Comparison of ENCODE assay signal across 27 cellular contexts in genomic region chr2:46075848-46076247, GRCh38.
DNase-seq lines count a peak whose midpoint lies in the region; ATAC-seq and TF ChIP-seq lines count a peak whose summit lies in the region.
"Had no signal": no experiment of that assay in that cellular context is flagged by ENCODE, and none has a peak within 500 bp of the region (broad histone marks: within the 10 kb centered on the region; RNA-seq: fewer than 3 reads in every experiment).

No MANE protein-coding gene starts in this region.

- H3K79me2 ChIP-seq in GM23338 (replicated peaks; ENCODE audit: insufficient read depth): no peaks in the 10 kb centered on the region

- TF ChIP-seq CTCF in WI38 (IDR thresholded peaks at IDR 0.05; ENCODE audit: low read depth, low read length): no peak
- no peak for TF ChIP-seq CTCF in upper lobe of right lung (IDR thresholded peaks at IDR 0.05)
- no peak for TF ChIP-seq CTCF in GM23338 (conservative IDR thresholded peaks at IDR 0.05; ENCODE audit: low read depth in 2 of 2)

- intact Hi-C loops in upper lobe of right lung (cut with DNase I): no loop called here

- no peaks in the 10 kb centered on the region for H3K27me3 Mint-ChIP-seq in activated T-cell treated with anti-CD3 and anti-CD28 coated beads, Interleukin-2, amount 50 U/mL, for 72 hours (ENCODE audit: low read depth)
- H3K27me3 Mint-ChIP-seq in GM23338 (ENCODE audit: insufficient read depth, low read depth, poor library complexity): peaks cover 2% of the 10 kb centered on the region
- H3K27me3 Mint-ChIP-seq: activated B cell treated with CpG ODN at 0.5 μM for 24 hours; activated CD8-positive, alpha-beta T cell treated with anti-CD3 and anti-CD28 coated beads for 36 hours; central memory CD8-positive, alpha-beta T cell; stimulated activated naive CD8-positive, alpha-beta T cell treated with anti-CD3 and anti-CD28 coated beads, Interleukin-15, Interleukin-2, amounts not matched to agents 100 ng/mL and 50 ng/mL, for 24 hours had no signal

- H3K4me3 Mint-ChIP-seq in activated T-cell treated with anti-CD3 and anti-CD28 coated beads, Interleukin-2, amount 50 U/mL, for 72 hours: no peak overlapping the region
- no peak overlapping the region for H3K4me3 Mint-ChIP-seq in GM23338
- H3K4me3 Mint-ChIP-seq: activated B cell treated with CpG ODN at 0.5 μM for 24 hours; activated CD8-positive, alpha-beta T cell treated with anti-CD3 and anti-CD28 coated beads for 36 hours; central memory CD8-positive, alpha-beta T cell; neural progenitor cell; stimulated activated naive CD8-positive, alpha-beta T cell treated with anti-CD3 and anti-CD28 coated beads, Interleukin-15, Interleukin-2, amounts not matched to agents 100 ng/mL and 50 ng/mL, for 24 hours had no signal

- peaks cover 16% of the 10 kb centered on the region for H3K4me1 ChIP-seq in upper lobe of right lung
- H3K4me1 ChIP-seq in GM23338 (ENCODE audit: insufficient read depth): peaks cover 9% of the 10 kb centered on the region
- H3K4me1 ChIP-seq: psoas muscle had no signal

- no peaks in the 10 kb centered on the region for H3K36me3 ChIP-seq in upper lobe of right lung
- no peaks in the 10 kb centered on the region for H3K36me3 ChIP-seq in GM23338 (ENCODE audit: insufficient read depth)
- H3K36me3 ChIP-seq: neural progenitor cell, SJCRH30, spleen, tibial nerve had no signal

- H3F3A ChIP-seq in GM23338 (replicated peaks; ENCODE audit: low read depth): no peaks in the 10 kb centered on the region

- H3K9me3 ChIP-seq in upper lobe of right lung: no peaks in the 10 kb centered on the region
- H3K9me3 ChIP-seq: BLaER1, psoas muscle, SJCRH30, spleen, tibial nerve had no signal

- no peak for ATAC-seq in activated T-cell treated with anti-CD3 and anti-CD28 coated beads, Interleukin-2, amount 50 U/mL, for 72 hours (replicated peaks in 1 of 2)
- no peak for ATAC-seq in upper lobe of right lung
- ATAC-seq in GM23338: no peak
- ATAC-seq in GM19395 (IDR thresholded peaks at IDR 0.05; ENCODE audit: unreplicated experiment): no peak
- ATAC-seq: activated CD8-positive, alpha-beta T cell treated with anti-CD3 and anti-CD28 coated beads for 36 hours; left cardiac atrium; psoas muscle had no signal

- peak overlapping the region; percentile 55 for H3K27ac ChIP-seq in upper lobe of right lung
- H3K27ac ChIP-seq in GM23338 (ENCODE audit: low read depth): no peak overlapping the region
- H3K27ac ChIP-seq: BLaER1, neural progenitor cell, psoas muscle, SJCRH30 had no signal

- H3K9me3 Mint-ChIP-seq in activated T-cell treated with anti-CD3 and anti-CD28 coated beads, Interleukin-2, amount 50 U/mL, for 72 hours: no peaks in the 10 kb centered on the region
- no peaks in the 10 kb centered on the region for H3K9me3 Mint-ChIP-seq in GM23338
- H3K9me3 Mint-ChIP-seq: activated B cell treated with CpG ODN at 0.5 μM for 24 hours; activated CD8-positive, alpha-beta T cell treated with anti-CD3 and anti-CD28 coated beads for 36 hours; central memory CD8-positive, alpha-beta T cell; neural progenitor cell; stimulated activated naive CD8-positive, alpha-beta T cell treated with anti-CD3 and anti-CD28 coated beads, Interleukin-15, Interleukin-2, amounts not matched to agents 100 ng/mL and 50 ng/mL, for 24 hours had no signal

- no peak overlapping the region for H3K4me2 ChIP-seq in GM23338
- H3K4me2 ChIP-seq: BLaER1, neural progenitor cell had no signal

- no peak for DNase-seq in activated T-cell treated with anti-CD3 and anti-CD28 coated beads, Interleukin-2, amount 50 U/mL, for 72 hours
- no peak for DNase-seq in activated T-cell treated with anti-CD3 and anti-CD28 coated beads, Interleukin-2, amount 50 U/mL, for 1 hour
- peak; percentile 63 for DNase-seq in kidney tubule cell (ENCODE audit: low spot score)
- DNase-seq in upper lobe of right lung: no peak
- no peak for DNase-seq in T-helper 1 cell
- DNase-seq in GM23338 (ENCODE audit: low spot score): no peak
- DNase-seq: 8988T; activated B cell treated with CpG ODN at 0.5 μM for 24 hours; activated CD8-positive, alpha-beta T cell treated with anti-CD3 and anti-CD28 coated beads for 36 hours; activated naive CD4-positive, alpha-beta T cell treated with Interleukin-2 at 50 U/mL for 16 hours; anterior cingulate cortex; erythroblast; left cardiac atrium; MM.1S; NCI-H2171 treated with DMSO at 0.1 percent for 48 hours; NCI-H748 treated with DMSO at 0.1 percent for 48 hours; psoas muscle; SJCRH30; spleen; stimulated activated CD4-positive, alpha-beta T cell treated with anti-CD3 and anti-CD28 coated beads, Interleukin-4, amount 100 ng/mL, for 24 hours had no signal

- H4K20me1 ChIP-seq in GM23338 (replicated peaks; ENCODE audit: insufficient read depth): no peaks in the 10 kb centered on the region
- H4K20me1 ChIP-seq: BLaER1 had no signal

- H3K27me3 ChIP-seq in upper lobe of right lung (no peaks in the 10 kb centered on the region), GM23338 (ENCODE audit: insufficient read depth) (no peaks in the 10 kb centered on the region)
- H3K27me3 ChIP-seq: BLaER1, neural progenitor cell, SJCRH30, spleen, tibial nerve had no signal

- peaks cover 7% of the 10 kb centered on the region; the same call in 1 of the 2 replicates for H3K9me2 ChIP-seq in GM23338 (ENCODE audit: insufficient read depth)

- peaks cover 47% of the 10 kb centered on the region for H3K4me1 Mint-ChIP-seq in activated T-cell treated with anti-CD3 and anti-CD28 coated beads, Interleukin-2, amount 50 U/mL, for 72 hours (ENCODE audit: low read depth)
- peaks cover 15% of the 10 kb centered on the region for H3K4me1 Mint-ChIP-seq in GM23338
- H3K4me1 Mint-ChIP-seq: activated B cell treated with CpG ODN at 0.5 μM for 24 hours had no signal

- H3K4me3 ChIP-seq in WI38 (ENCODE audit: low read depth, low read length) (peak overlapping the region; percentile 1; the same call in 1 of the 2 replicates), upper lobe of right lung (peak overlapping the region; percentile 12), GM23338 (no peak overlapping the region)
- H3K4me3 ChIP-seq: BLaER1, neural progenitor cell, psoas muscle, SJCRH30, spleen, tibial nerve had no signal

- H3K27ac Mint-ChIP-seq in activated T-cell treated with anti-CD3 and anti-CD28 coated beads, Interleukin-2, amount 50 U/mL, for 72 hours: peak overlapping the region; percentile 36
- no peak overlapping the region for H3K27ac Mint-ChIP-seq in GM23338
- H3K27ac Mint-ChIP-seq: activated B cell treated with CpG ODN at 0.5 μM for 24 hours; activated CD8-positive, alpha-beta T cell treated with anti-CD3 and anti-CD28 coated beads for 36 hours; neural progenitor cell; stimulated activated naive CD8-positive, alpha-beta T cell treated with anti-CD3 and anti-CD28 coated beads, Interleukin-15, Interleukin-2, amounts not matched to agents 100 ng/mL and 50 ng/mL, for 24 hours had no signal

- peaks cover 2 to 4% of the 10 kb centered on the region in 2 donors for H3K36me3 Mint-ChIP-seq in activated T-cell treated with anti-CD3 and anti-CD28 coated beads, Interleukin-2, amount 50 U/mL, for 72 hours (ENCODE audit: insufficient read depth in 2 of 2)
- H3K36me3 Mint-ChIP-seq in GM23338 (ENCODE audit: low read depth): no peaks in the 10 kb centered on the region

- no peak overlapping the region for H2AFZ ChIP-seq in GM23338
- H2AFZ ChIP-seq: neural progenitor cell had no signal

TF ChIP-seq in GM23338, 12 proteins besides CTCF, POLR2A, EP300 and RAD21:
- TF ChIP-seq, protein P1, sequence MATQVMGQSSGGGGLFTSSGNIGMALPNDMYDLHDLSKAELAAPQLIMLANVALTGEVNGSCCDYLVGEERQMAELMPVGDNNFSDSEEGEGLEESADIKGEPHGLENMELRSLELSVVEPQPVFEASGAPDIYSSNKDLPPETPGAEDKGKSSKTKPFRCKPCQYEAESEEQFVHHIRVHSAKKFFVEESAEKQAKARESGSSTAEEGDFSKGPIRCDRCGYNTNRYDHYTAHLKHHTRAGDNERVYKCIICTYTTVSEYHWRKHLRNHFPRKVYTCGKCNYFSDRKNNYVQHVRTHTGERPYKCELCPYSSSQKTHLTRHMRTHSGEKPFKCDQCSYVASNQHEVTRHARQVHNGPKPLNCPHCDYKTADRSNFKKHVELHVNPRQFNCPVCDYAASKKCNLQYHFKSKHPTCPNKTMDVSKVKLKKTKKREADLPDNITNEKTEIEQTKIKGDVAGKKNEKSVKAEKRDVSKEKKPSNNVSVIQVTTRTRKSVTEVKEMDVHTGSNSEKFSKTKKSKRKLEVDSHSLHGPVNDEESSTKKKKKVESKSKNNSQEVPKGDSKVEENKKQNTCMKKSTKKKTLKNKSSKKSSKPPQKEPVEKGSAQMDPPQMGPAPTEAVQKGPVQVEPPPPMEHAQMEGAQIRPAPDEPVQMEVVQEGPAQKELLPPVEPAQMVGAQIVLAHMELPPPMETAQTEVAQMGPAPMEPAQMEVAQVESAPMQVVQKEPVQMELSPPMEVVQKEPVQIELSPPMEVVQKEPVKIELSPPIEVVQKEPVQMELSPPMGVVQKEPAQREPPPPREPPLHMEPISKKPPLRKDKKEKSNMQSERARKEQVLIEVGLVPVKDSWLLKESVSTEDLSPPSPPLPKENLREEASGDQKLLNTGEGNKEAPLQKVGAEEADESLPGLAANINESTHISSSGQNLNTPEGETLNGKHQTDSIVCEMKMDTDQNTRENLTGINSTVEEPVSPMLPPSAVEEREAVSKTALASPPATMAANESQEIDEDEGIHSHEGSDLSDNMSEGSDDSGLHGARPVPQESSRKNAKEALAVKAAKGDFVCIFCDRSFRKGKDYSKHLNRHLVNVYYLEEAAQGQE (IDR thresholded peaks at IDR 0.05; ENCODE audit: unreplicated experiment): no peak
